ENCODE assay signal across 16 cellular contexts in genomic region chr18:77116201-77117080, GRCh38. TPM values are rescaled to one million over a fixed set of nuclear protein-coding genes. Genes with fewer than 3 reads are reported as not detected.
A peak's percentile ranks its signal among the peaks of the same experiment; 100 is the strongest.
DNase-seq lines count a peak whose midpoint lies in the region; ATAC-seq and TF ChIP-seq lines count a peak whose summit lies in the region.
"Had no signal": no experiment of that assay in that cellular context is flagged by ENCODE, and none has a peak within 500 bp of the region (broad histone marks: within the 10 kb centered on the region; RNA-seq: fewer than 3 reads in every experiment).

No MANE protein-coding gene starts in this region.

- H3K4me1 Mint-ChIP-seq in CD4-positive, CD25-positive, alpha-beta regulatory T cell, result peaks cover 19 to 86% (median 52%) of the 10 kb centered on the region in 4 donors

- H3K27ac Mint-ChIP-seq in CD4-positive, CD25-positive, alpha-beta regulatory T cell, result peak overlapping the region; percentile 47 to 89 (median 84)

- no peaks in the 10 kb centered on the region for H3K9me3 ChIP-seq in CD4-positive, CD25-positive, alpha-beta regulatory T cell (ENCODE audit: control insufficient read depth in 2 of 2, low read length in 2 of 2)
- no peaks in the 10 kb centered on the region for H3K9me3 ChIP-seq in KOPT-K1 (ENCODE audit: insufficient read depth, low read length, poor library complexity, severe bottlenecking)
- no peaks in the 10 kb centered on the region for H3K9me3 ChIP-seq in parathyroid adenoma (ENCODE audit: control insufficient read depth, low read length)
- H3K9me3 ChIP-seq: prostate gland had no signal

- H3K36me3 ChIP-seq in CD4-positive, CD25-positive, alpha-beta regulatory T cell (ENCODE audit: control insufficient read depth, insufficient read depth, low read length), result peaks cover 58% of the 10 kb centered on the region
- H3K36me3 ChIP-seq in KOPT-K1 (ENCODE audit: insufficient read depth, low read length), result no peaks in the 10 kb centered on the region
- H3K36me3 ChIP-seq in parathyroid adenoma (ENCODE audit: control insufficient read depth, insufficient read depth, low read length), result no peaks in the 10 kb centered on the region
- H3K36me3 ChIP-seq: prostate gland had no signal

- peaks cover 40% of the 10 kb centered on the region for H3K4me1 ChIP-seq in CD4-positive, CD25-positive, alpha-beta regulatory T cell (ENCODE audit: control insufficient read depth, insufficient read depth, low read length, poor library complexity, severe bottlenecking)
- H3K4me1 ChIP-seq in parathyroid adenoma, result peaks cover 69% of the 10 kb centered on the region

- no peaks in the 10 kb centered on the region for H3K27me3 ChIP-seq in CD4-positive, CD25-positive, alpha-beta regulatory T cell (ENCODE audit: control insufficient read depth, insufficient read depth, low read length)
- H3K27me3 ChIP-seq in parathyroid adenoma (ENCODE audit: control insufficient read depth, insufficient read depth, low read length), result no peaks in the 10 kb centered on the region

- H2AFZ ChIP-seq in parathyroid adenoma, result no peak overlapping the region

- peaks cover 0 to 1% (median 0%) of the 10 kb centered on the region in 7 donors for H3K9me3 Mint-ChIP-seq in CD4-positive, CD25-positive, alpha-beta regulatory T cell

- H3K4me2 ChIP-seq in parathyroid adenoma (ENCODE audit: low read length), result no peak overlapping the region

- no peak for ATAC-seq in CD4-positive, CD25-positive, alpha-beta regulatory T cell (ENCODE audit: low read depth in 2 of 2)
- ATAC-seq in GM21576 (IDR thresholded peaks at IDR 0.05; ENCODE audit: unreplicated experiment) (no peak), HG02840 (IDR thresholded peaks at IDR 0.05; ENCODE audit: low FRiP score, unreplicated experiment) (no peak), GM21423 (IDR thresholded peaks at IDR 0.05; ENCODE audit: unreplicated experiment) (no peak)

- H3K9ac ChIP-seq in parathyroid adenoma, result no peak overlapping the region

- TF ChIP-seq CTCF in coronary artery (IDR thresholded peaks at IDR 0.05), result no peak
- TF ChIP-seq CTCF in parathyroid adenoma (IDR thresholded peaks at IDR 0.05), result no peak

- H3K36me3 Mint-ChIP-seq in CD4-positive, CD25-positive, alpha-beta regulatory T cell, result peaks cover 27% of the 10 kb centered on the region

- H3K27me3 Mint-ChIP-seq in CD4-positive, CD25-positive, alpha-beta regulatory T cell, result no peaks in the 10 kb centered on the region
- H3K27me3 Mint-ChIP-seq: stimulated activated naive CD8-positive, alpha-beta T cell treated with anti-CD3 and anti-CD28 coated beads, Interleukin-15, Interleukin-2, amounts not matched to agents 100 ng/mL and 50 ng/mL, for 24 hours had no signal

- H3K4me3 Mint-ChIP-seq in CD4-positive, CD25-positive, alpha-beta regulatory T cell, result peak overlapping the region; percentile 0 to 61 (median 24)

- H3K27ac ChIP-seq in CD4-positive, CD25-positive, alpha-beta regulatory T cell (ENCODE audit: insufficient read depth, low read length, poor library complexity, severe bottlenecking), result no peak overlapping the region
- H3K27ac ChIP-seq in KOPT-K1 (ENCODE audit: low read depth, low read length, poor library complexity, severe bottlenecking) (peak overlapping the region; percentile 77), coronary artery (no peak overlapping the region), parathyroid adenoma (peak overlapping the region; percentile 96)
- H3K27ac ChIP-seq: C4-2B had no signal

- H3K4me3 ChIP-seq in CD4-positive, CD25-positive, alpha-beta regulatory T cell (ENCODE audit: low read depth, low read length), result no peak overlapping the region
- no peak overlapping the region for H3K4me3 ChIP-seq in coronary artery
- H3K4me3 ChIP-seq in parathyroid adenoma (ENCODE audit: low read depth, low read length), result no peak overlapping the region
- H3K4me3 ChIP-seq: prostate gland had no signal

- peaks cover 35% of the 10 kb centered on the region for H3K79me2 ChIP-seq in parathyroid adenoma

- no peak for DNase-seq in CD4-positive, CD25-positive, alpha-beta regulatory T cell
- DNase-seq in coronary artery (ENCODE audit: low spot score), result peak; percentile 28
- DNase-seq: GDM1; mammary epithelial cell; NCI-H146; NCI-H526 treated with DMSO at 0.1 percent for 48 hours; Right ventricle myocardium superior; stimulated activated CD4-positive, alpha-beta T cell treated with anti-CD3 and anti-CD28 coated beads, Interleukin-4, amount 100 ng/mL, for 24 hours had no signal

RNA-seq across cellular contexts. Expression of gene MBP, which starts 16.1 kb away (rescaled TPM):
- total RNA-seq in CD4-positive, CD25-positive, alpha-beta regulatory T cell, result 172 TPM
- 100 to 1,000 TPM; 134 to 145 (median 141) TPM for polyA plus RNA-seq in CD4-positive, CD25-positive, alpha-beta regulatory T cell

Comparison
In these comparisons a context has a peak if more than half of its experiments do, and no peak if none do; other contexts are left out.
1. H3K27ac ChIP-seq: peak in KOPT-K1 (single experiment) and parathyroid adenoma (single experiment); none in CD4-positive, CD25-positive, alpha-beta regulatory T cell (single experiment) and coronary artery (0 of 2).